Comparison of ENCODE assay signal across 9 cellular contexts in genomic region chr13:110799246-110800236, GRCh38.
DNase-seq lines count a peak whose midpoint lies in the region; ATAC-seq and TF ChIP-seq lines count a peak whose summit lies in the region.
"Had no signal": no experiment of that assay in that cellular context is flagged by ENCODE, and none has a peak within 500 bp of the region (broad histone marks: within the 10 kb centered on the region; RNA-seq: fewer than 3 reads in every experiment).

No MANE protein-coding gene starts in this region.

- H3K4me3 Mint-ChIP-seq in T-helper 2 cell treated with Interferon-gamma antibody and Interleukin-4, amounts not matched to agents 5 μg/mL and 100 μg/mL, for 36 hours, result peak overlapping the region; percentile 44
- no peak overlapping the region for H3K4me3 Mint-ChIP-seq in activated naive CD4-positive, alpha-beta T cell treated with anti-CD3 and anti-CD28 coated beads for 36 hours

- H3K27me3 Mint-ChIP-seq in T-helper 2 cell treated with Interferon-gamma antibody and Interleukin-4, amounts not matched to agents 5 μg/mL and 100 μg/mL, for 36 hours (ENCODE audit: low read depth), result peaks cover 39% of the 10 kb centered on the region
- H3K27me3 Mint-ChIP-seq in activated naive CD4-positive, alpha-beta T cell treated with anti-CD3 and anti-CD28 coated beads for 36 hours (ENCODE audit: low read depth), result peaks cover 31% of the 10 kb centered on the region

- H3K4me1 Mint-ChIP-seq in T-helper 2 cell treated with Interferon-gamma antibody and Interleukin-4, amounts not matched to agents 5 μg/mL and 100 μg/mL, for 36 hours (ENCODE audit: low read depth), result peaks cover 7% of the 10 kb centered on the region
- H3K4me1 Mint-ChIP-seq in activated naive CD4-positive, alpha-beta T cell treated with anti-CD3 and anti-CD28 coated beads for 36 hours (ENCODE audit: low read depth), result peaks cover 8% of the 10 kb centered on the region

- TF ChIP-seq CTCF in transverse colon (IDR thresholded peaks at IDR 0.05) (no peak), GM13976 (IDR thresholded peaks at IDR 0.05; ENCODE audit: borderline replicate concordance, control extremely low read depth, extremely low read depth, insufficient read depth, missing control alignments) (no peak)

- H3K27me3 ChIP-seq in duodenal mucosa (ENCODE audit: control insufficient read depth in 1 of 2, insufficient read depth in 2 of 2, low read length in 2 of 2), result peaks cover 8 to 13% of the 10 kb centered on the region in 2 donors
- peaks cover 0 to 7% of the 10 kb centered on the region in 2 donors for H3K27me3 ChIP-seq in mucosa of rectum (ENCODE audit: control insufficient read depth in 2 of 2, insufficient read depth in 2 of 2, low read length in 2 of 2)
- H3K27me3 ChIP-seq in transverse colon, result no peaks in the 10 kb centered on the region

- no peaks in the 10 kb centered on the region for H3K36me3 Mint-ChIP-seq in T-helper 2 cell treated with Interferon-gamma antibody and Interleukin-4, amounts not matched to agents 5 μg/mL and 100 μg/mL, for 36 hours (ENCODE audit: low read depth)
- no peaks in the 10 kb centered on the region for H3K36me3 Mint-ChIP-seq in activated naive CD4-positive, alpha-beta T cell treated with anti-CD3 and anti-CD28 coated beads for 36 hours (ENCODE audit: low read depth)

- H3K9me3 ChIP-seq in duodenal mucosa (ENCODE audit: control insufficient read depth in 1 of 2, low read length in 2 of 2) (no peaks in the 10 kb centered on the region), mucosa of rectum (ENCODE audit: control insufficient read depth in 2 of 2, low read length in 2 of 2) (no peaks in the 10 kb centered on the region), transverse colon (no peaks in the 10 kb centered on the region)
- H3K9me3 ChIP-seq: A549 had no signal

- peaks cover 0 to 3% of the 10 kb centered on the region in 2 donors for H3K4me1 ChIP-seq in duodenal mucosa (ENCODE audit: control insufficient read depth in 1 of 2, insufficient read depth in 2 of 2, low read length in 2 of 2)
- H3K4me1 ChIP-seq in mucosa of rectum (ENCODE audit: control insufficient read depth in 2 of 2, insufficient read depth in 2 of 2, low read length in 2 of 2), result no peaks in the 10 kb centered on the region
- H3K4me1 ChIP-seq in transverse colon, result no peaks in the 10 kb centered on the region
- H3K4me1 ChIP-seq: A549 had no signal

- no peak for DNase-seq in T-helper 2 cell treated with Interferon-gamma antibody and Interleukin-4, amounts not matched to agents 5 μg/mL and 100 μg/mL, for 36 hours (ENCODE audit: low spot score)
- DNase-seq in T-helper 2 cell (no peak), transverse colon (no peak), GM13976 (ENCODE audit: low spot score) (no peak)
- no peak for DNase-seq in activated naive CD4-positive, alpha-beta T cell treated with anti-CD3 and anti-CD28 coated beads for 36 hours

- H3K36me3 ChIP-seq in duodenal mucosa (ENCODE audit: control insufficient read depth in 1 of 2, insufficient read depth in 2 of 2, low read length in 2 of 2), result no peaks in the 10 kb centered on the region
- H3K36me3 ChIP-seq in mucosa of rectum (ENCODE audit: control insufficient read depth in 2 of 2, insufficient read depth in 2 of 2, low read length in 2 of 2), result no peaks in the 10 kb centered on the region
- H3K36me3 ChIP-seq in transverse colon, result no peaks in the 10 kb centered on the region

- intact Hi-C loops in transverse colon (cut with DNase I; ENCODE audit: low total_unique reads), result no loop called here
- intact Hi-C loops in activated naive CD4-positive, alpha-beta T cell treated with anti-CD3 and anti-CD28 coated beads for 36 hours (cut with micrococcal nuclease), result no loop called here

- H3K4me3 ChIP-seq in duodenal mucosa (ENCODE audit: low read depth in 1 of 2, low read length in 2 of 2), result peak overlapping the region; percentile 3 to 44
- H3K4me3 ChIP-seq in mucosa of rectum (ENCODE audit: low read length in 2 of 2), result peak overlapping the region; percentile 7 to 35
- peak overlapping the region in 2 of 4 donors; percentile 1 to 3 for H3K4me3 ChIP-seq in transverse colon
- H3K4me3 ChIP-seq: A549 had no signal

- H3K27ac ChIP-seq in duodenal mucosa (ENCODE audit: low read depth, low read length), result peak overlapping the region; percentile 68
- H3K27ac ChIP-seq in mucosa of rectum (ENCODE audit: low read depth in 2 of 2, low read length in 2 of 2), result peak overlapping the region; percentile 15 to 50
- peak overlapping the region; percentile 32 to 50 (median 45) for H3K27ac ChIP-seq in transverse colon
- H3K27ac ChIP-seq: A549 had no signal

- H3K9ac ChIP-seq in duodenal mucosa (ENCODE audit: low read depth in 1 of 2, low read length in 2 of 2) (peak overlapping the region in 1 of 2 donors; percentile 44), mucosa of rectum (ENCODE audit: low read depth in 1 of 2, low read length in 2 of 2) (peak overlapping the region in 1 of 2 donors; percentile 21)

- in situ Hi-C loops in transverse colon (cut with MboI; ENCODE audit: low pct_ligation_motif_present in 1 of 4, low pct_unique_long_range_greater_than_20kb in 1 of 4, low sequenced_read_pairs in 3 of 4) (loop anchor here in 3 of 4 donors (10.0 to 25.0 kb wide), 4 partner anchors 112 to 337 kb away; no protein-coding TSS in a partner anchor), GM13976 (cut with MboI; ENCODE audit: low sequenced_read_pairs, unreplicated experiment) (loop anchor here (25.0 kb wide), 2 partner anchors 212 to 337 kb away; no protein-coding TSS in a partner anchor)

- ATAC-seq in activated CD4-positive, CD25-positive, alpha-beta regulatory T cell treated with anti-CD3 and anti-CD28 coated beads, Interleukin-2, amount 50 U/mL, for 24 hours, result no peak
- ATAC-seq: A549 had no signal

- H3K9me3 Mint-ChIP-seq in T-helper 2 cell treated with Interferon-gamma antibody and Interleukin-4, amounts not matched to agents 5 μg/mL and 100 μg/mL, for 36 hours, result no peaks in the 10 kb centered on the region
- H3K9me3 Mint-ChIP-seq in activated naive CD4-positive, alpha-beta T cell treated with anti-CD3 and anti-CD28 coated beads for 36 hours, result peaks cover 4% of the 10 kb centered on the region

- CTCF ChIA-PET in activated naive CD4-positive, alpha-beta T cell treated with anti-CD3 and anti-CD28 coated beads for 36 hours (lab: Charles Lee), result interaction anchor here (1.6 kb wide), 1 partner anchor 344 kb away, joined by 4 read pairs; no protein-coding TSS in a partner anchor

- TF ChIP-seq EP300 in transverse colon (IDR thresholded peaks at IDR 0.05; ENCODE audit: low read depth), result no peak

- no peak for TF ChIP-seq POLR2A in transverse colon (IDR thresholded peaks at IDR 0.05)

- no peak overlapping the region for H3K27ac Mint-ChIP-seq in T-helper 2 cell treated with Interferon-gamma antibody and Interleukin-4, amounts not matched to agents 5 μg/mL and 100 μg/mL, for 36 hours
- H3K27ac Mint-ChIP-seq in activated naive CD4-positive, alpha-beta T cell treated with anti-CD3 and anti-CD28 coated beads for 36 hours, result no peak overlapping the region

- 45 to 56% methylated on average over 7 to 29 of the region's 30 CpGs for WGBS in transverse colon (ENCODE audit: low coverage in 1 of 2), 2 donors
